31 cellular contexts compared by ENCODE assay signal in genomic region chr2:48065096-48065495, GRCh38.
"Had no signal": no experiment of that assay in that cellular context is flagged by ENCODE, and none has a peak within 500 bp of the region (broad histone marks: within the 10 kb centered on the region; RNA-seq: fewer than 3 reads in every experiment).

No MANE protein-coding gene starts in this region.

- H3K4me1 Mint-ChIP-seq: activated CD4-positive, alpha-beta T cell treated with anti-CD3 and anti-CD28 coated beads for 36 hours; activated CD4-positive, alpha-beta T cell treated with anti-CD3 and anti-CD28 coated beads, Interleukin-2, amount 10 ng/mL, durations not matched to agents 24 days and 14 days; activated CD8-positive, alpha-beta memory T cell treated with anti-CD3 and anti-CD28 coated beads, Interleukin-2, amount 10 ng/mL, durations not matched to agents 7 days and 5 days; activated naive CD4-positive, alpha-beta T cell treated with anti-CD3 and anti-CD28 coated beads, Interleukin-2, amount 50 U/mL, for 24 hours; activated naive CD8-positive, alpha-beta T cell treated with anti-CD3 and anti-CD28 coated beads for 36 hours; activated naive CD8-positive, alpha-beta T cell treated with anti-CD3 and anti-CD28 coated beads, Interleukin-2, amount 50 U/mL, for 24 hours; central memory CD8-positive, alpha-beta T cell; endodermal cell had no signal

- H3K36me3 Mint-ChIP-seq: activated CD4-positive, alpha-beta memory T cell treated with anti-CD3 and anti-CD28 coated beads for 36 hours; activated CD8-positive, alpha-beta memory T cell treated with anti-CD3 and anti-CD28 coated beads, Interleukin-2, amount 10 ng/mL, durations not matched to agents 7 days and 5 days; activated naive CD4-positive, alpha-beta T cell treated with anti-CD3 and anti-CD28 coated beads, Interleukin-2, amount 50 U/mL, for 24 hours; activated naive CD8-positive, alpha-beta T cell treated with anti-CD3 and anti-CD28 coated beads for 36 hours had no signal

- H3K27me3 ChIP-seq: adrenal gland, body of pancreas, gastroesophageal sphincter had no signal

- H3K27me3 Mint-ChIP-seq: activated CD4-positive, alpha-beta T cell treated with anti-CD3 and anti-CD28 coated beads, Interleukin-2, amount 10 ng/mL, durations not matched to agents 24 days and 14 days; activated naive CD4-positive, alpha-beta T cell treated with anti-CD3 and anti-CD28 coated beads, Interleukin-2, amount 50 U/mL, for 24 hours; activated naive CD8-positive, alpha-beta T cell treated with anti-CD3 and anti-CD28 coated beads for 36 hours had no signal

- ATAC-seq: activated CD4-positive, alpha-beta T cell treated with anti-CD3 and anti-CD28 coated beads for 36 hours; activated CD8-positive, alpha-beta memory T cell treated with anti-CD3 and anti-CD28 coated beads, Interleukin-2, amount 10 ng/mL, durations not matched to agents 7 days and 5 days; activated CD8-positive, alpha-beta T cell treated with anti-CD3 and anti-CD28 coated beads, Interleukin-2, amount 10 ng/mL, durations not matched to agents 7 days and 5 days; activated naive CD8-positive, alpha-beta T cell treated with anti-CD3 and anti-CD28 coated beads, Interleukin-2, amount 50 U/mL, for 24 hours; body of pancreas; gastroesophageal sphincter had no signal

- DNase-seq: activated CD4-positive, alpha-beta memory T cell treated with anti-CD3 and anti-CD28 coated beads for 36 hours; activated CD4-positive, alpha-beta T cell treated with anti-CD3 and anti-CD28 coated beads for 36 hours; activated CD4-positive, alpha-beta T cell treated with anti-CD3 and anti-CD28 coated beads, Interleukin-2, amount 10 ng/mL, durations not matched to agents 24 days and 14 days; activated CD4-positive, CD25-positive, alpha-beta regulatory T cell; activated CD4-positive, CD25-positive, alpha-beta regulatory T cell treated with anti-CD3 and anti-CD28 coated beads, Interleukin-2, amount 50 U/mL, for 72 hours; activated CD8-positive, alpha-beta memory T cell treated with anti-CD3 and anti-CD28 coated beads, Interleukin-2, amount 10 ng/mL, durations not matched to agents 7 days and 5 days; activated CD8-positive, alpha-beta memory T cell treated with anti-CD3 and anti-CD28 coated beads, Interleukin-2, amount 50 U/mL, for 4 hours; activated CD8-positive, alpha-beta T cell treated with anti-CD3 and anti-CD28 coated beads, Interleukin-2, amount 10 ng/mL, durations not matched to agents 7 days and 5 days; activated effector memory CD4-positive, alpha-beta T cell treated with anti-CD3 and anti-CD28 coated beads, Interleukin-2, amount 50 U/mL, for 16 hours; activated naive CD4-positive, alpha-beta T cell treated with anti-CD3 and anti-CD28 coated beads for 36 hours; activated naive CD8-positive, alpha-beta T cell treated with anti-CD3 and anti-CD28 coated beads for 36 hours; activated naive CD8-positive, alpha-beta T cell treated with anti-CD3 and anti-CD28 coated beads, Interleukin-2, amount 50 U/mL, for 24 hours; activated T-cell treated with anti-CD3 and anti-CD28 coated beads, Interleukin-2, amount 50 U/mL, for 1 hour; activated T-cell treated with anti-CD3 and anti-CD28 coated beads, Interleukin-2, amount 50 U/mL, for 48 hours; adrenal gland; amygdala; aorta; body of pancreas; dorsolateral prefrontal cortex; effector memory CD4-positive, alpha-beta T cell; endodermal cell; foreskin fibroblast; head of caudate nucleus; T-helper 2 cell had no signal

- H3K4me3 ChIP-seq: adrenal gland, body of pancreas, coronary artery, dorsolateral prefrontal cortex, gastroesophageal sphincter had no signal

- H3K27ac ChIP-seq: adrenal gland, body of pancreas, coronary artery, dorsolateral prefrontal cortex, gastroesophageal sphincter had no signal

- H3K9me3 Mint-ChIP-seq: activated CD4-positive, alpha-beta memory T cell treated with anti-CD3 and anti-CD28 coated beads for 36 hours; activated CD4-positive, alpha-beta T cell treated with anti-CD3 and anti-CD28 coated beads, Interleukin-2, amount 10 ng/mL, durations not matched to agents 24 days and 14 days; activated naive CD4-positive, alpha-beta T cell treated with anti-CD3 and anti-CD28 coated beads for 36 hours; activated naive CD4-positive, alpha-beta T cell treated with anti-CD3 and anti-CD28 coated beads, Interleukin-2, amount 50 U/mL, for 24 hours; activated naive CD8-positive, alpha-beta T cell treated with anti-CD3 and anti-CD28 coated beads for 36 hours; activated naive CD8-positive, alpha-beta T cell treated with anti-CD3 and anti-CD28 coated beads, Interleukin-2, amount 50 U/mL, for 24 hours; activated T-helper 1 cell treated with anti-CD3 and anti-CD28 coated beads, Interleukin-12 subunit alpha, Interleukin-12 subunit beta, Interleukin-2, Interleukin-4 antibody, amounts not matched to agents 30 ng/mL and 10 ng/mL and 1 ng/mL, durations not matched to agents 14 hours and 24 hours and 36 hours; activated T-helper 2 cell treated with anti-CD3 and anti-CD28 coated beads, Interferon-gamma antibody, Interleukin-2, Interleukin-4, amounts not matched to agents 10 μg/mL and 5 μg/mL and 100 μg/mL, durations not matched to agents 14 hours and 24 hours and 36 hours; central memory CD8-positive, alpha-beta T cell; dendritic cell treated with granulocyte-macrophage colony-stimulating factor and Interleukin-4, amounts not matched to agents 40 ng/mL and 50 ng/mL, for 4 days; endodermal cell had no signal

- H3K36me3 ChIP-seq: adrenal gland, gastroesophageal sphincter had no signal

- H3K9me3 ChIP-seq: adrenal gland, body of pancreas, gastroesophageal sphincter had no signal

- H3K27ac Mint-ChIP-seq: activated CD4-positive, alpha-beta memory T cell treated with anti-CD3 and anti-CD28 coated beads for 36 hours; activated CD4-positive, alpha-beta T cell treated with anti-CD3 and anti-CD28 coated beads for 36 hours; activated CD4-positive, alpha-beta T cell treated with anti-CD3 and anti-CD28 coated beads, Interleukin-2, amount 10 ng/mL, durations not matched to agents 24 days and 14 days; activated CD8-positive, alpha-beta memory T cell treated with anti-CD3 and anti-CD28 coated beads, Interleukin-2, amount 10 ng/mL, durations not matched to agents 7 days and 5 days; activated CD8-positive, alpha-beta T cell treated with anti-CD3 and anti-CD28 coated beads, Interleukin-2, amount 10 ng/mL, durations not matched to agents 7 days and 5 days; activated naive CD4-positive, alpha-beta T cell treated with anti-CD3 and anti-CD28 coated beads for 36 hours; activated naive CD4-positive, alpha-beta T cell treated with anti-CD3 and anti-CD28 coated beads, Interleukin-2, amount 50 U/mL, for 24 hours; activated naive CD8-positive, alpha-beta T cell treated with anti-CD3 and anti-CD28 coated beads for 36 hours; activated naive CD8-positive, alpha-beta T cell treated with anti-CD3 and anti-CD28 coated beads, Interleukin-2, amount 50 U/mL, for 24 hours; activated T-helper 1 cell treated with anti-CD3 and anti-CD28 coated beads, Interleukin-12 subunit alpha, Interleukin-12 subunit beta, Interleukin-2, Interleukin-4 antibody, amounts not matched to agents 30 ng/mL and 10 ng/mL and 1 ng/mL, durations not matched to agents 14 hours and 24 hours and 36 hours; activated T-helper 2 cell treated with anti-CD3 and anti-CD28 coated beads, Interferon-gamma antibody, Interleukin-2, Interleukin-4, amounts not matched to agents 10 μg/mL and 5 μg/mL and 100 μg/mL, durations not matched to agents 14 hours and 24 hours and 36 hours; dendritic cell treated with granulocyte-macrophage colony-stimulating factor and Interleukin-4, amounts not matched to agents 40 ng/mL and 50 ng/mL, for 4 days; endodermal cell had no signal

- H3K4me1 ChIP-seq: adrenal gland, body of pancreas, gastroesophageal sphincter had no signal

- H3K4me3 Mint-ChIP-seq: activated CD4-positive, alpha-beta memory T cell treated with anti-CD3 and anti-CD28 coated beads for 36 hours; activated CD4-positive, alpha-beta T cell treated with anti-CD3 and anti-CD28 coated beads for 36 hours; activated CD4-positive, alpha-beta T cell treated with anti-CD3 and anti-CD28 coated beads, Interleukin-2, amount 10 ng/mL, durations not matched to agents 24 days and 14 days; activated CD8-positive, alpha-beta memory T cell treated with anti-CD3 and anti-CD28 coated beads, Interleukin-2, amount 10 ng/mL, durations not matched to agents 7 days and 5 days; activated CD8-positive, alpha-beta T cell treated with anti-CD3 and anti-CD28 coated beads, Interleukin-2, amount 10 ng/mL, durations not matched to agents 7 days and 5 days; activated naive CD4-positive, alpha-beta T cell treated with anti-CD3 and anti-CD28 coated beads for 36 hours; activated naive CD4-positive, alpha-beta T cell treated with anti-CD3 and anti-CD28 coated beads, Interleukin-2, amount 50 U/mL, for 24 hours; activated naive CD8-positive, alpha-beta T cell treated with anti-CD3 and anti-CD28 coated beads for 36 hours; activated naive CD8-positive, alpha-beta T cell treated with anti-CD3 and anti-CD28 coated beads, Interleukin-2, amount 50 U/mL, for 24 hours; activated T-helper 1 cell treated with anti-CD3 and anti-CD28 coated beads, Interleukin-12 subunit alpha, Interleukin-12 subunit beta, Interleukin-2, Interleukin-4 antibody, amounts not matched to agents 30 ng/mL and 10 ng/mL and 1 ng/mL, durations not matched to agents 14 hours and 24 hours and 36 hours; central memory CD8-positive, alpha-beta T cell; dendritic cell treated with granulocyte-macrophage colony-stimulating factor and Interleukin-4, amounts not matched to agents 40 ng/mL and 50 ng/mL, for 4 days; endodermal cell had no signal
